Comparison of ENCODE assay signal across 9 cellular contexts in the genomic region with DNA sequence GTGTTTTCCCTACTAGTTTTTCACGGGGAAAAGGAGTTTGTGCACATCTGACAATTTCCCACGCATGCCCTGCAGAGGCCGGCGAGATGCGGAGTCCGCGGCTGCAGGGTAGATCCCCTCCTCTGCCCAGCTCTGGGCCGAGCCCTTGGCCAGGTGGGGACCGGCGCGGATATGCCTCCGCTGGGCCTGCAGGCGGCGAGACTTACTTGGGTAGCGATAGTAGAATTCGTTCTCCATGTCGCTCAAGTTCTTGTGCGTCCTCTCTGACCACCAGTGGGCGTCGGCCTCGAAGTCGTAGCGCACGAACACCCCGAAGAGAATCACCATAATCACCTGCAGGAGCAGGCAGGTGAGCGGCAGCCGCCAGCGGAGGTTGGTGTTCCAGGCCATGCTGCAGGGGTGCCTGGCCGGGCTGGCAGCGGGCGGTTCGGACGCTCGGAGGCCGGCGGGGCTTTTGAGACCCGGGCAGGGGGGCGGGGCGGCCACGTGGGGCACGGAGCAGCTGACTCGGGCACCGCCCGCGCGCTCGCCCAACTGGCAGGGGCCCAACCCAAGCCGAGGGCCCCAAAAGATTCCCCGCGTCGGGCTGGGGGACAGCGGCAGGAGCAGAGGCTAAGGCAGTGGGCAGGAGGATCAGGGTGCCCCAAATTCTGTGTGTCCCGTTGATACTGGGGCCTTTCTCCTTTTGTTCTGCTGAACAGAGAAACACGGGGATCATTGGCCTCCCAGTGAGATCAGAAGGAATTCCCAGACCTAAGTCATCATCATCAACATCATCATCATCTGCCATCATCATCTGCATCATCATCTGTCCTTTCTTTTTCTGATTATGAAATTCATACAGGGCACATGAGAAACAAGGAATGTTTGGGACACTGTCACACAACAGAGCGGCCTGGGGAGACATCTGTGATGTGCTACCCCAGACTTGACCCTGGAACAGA. TPM values are rescaled to one million over a fixed set of nuclear protein-coding genes. Genes with fewer than 3 reads are reported as not detected.
DNase-seq lines count a peak whose midpoint lies in the region; ATAC-seq and TF ChIP-seq lines count a peak whose summit lies in the region.
"Had no signal": no experiment of that assay in that cellular context is flagged by ENCODE, and none has a peak within 500 bp of the region (broad histone marks: within the 10 kb centered on the region; RNA-seq: fewer than 3 reads in every experiment).

A gene (minus strand): TSS at position 429 of the 944 bp plus-strand sequence. CDS start 39 bp downstream, at position 390.

- peak; percentile 37 for DNase-seq in COLO668 (lab: John Stamatoyannopoulos, UW; ENCODE audit: unreplicated experiment)
- DNase-seq in HT-29 (ENCODE audit: low spot score): peak; percentile 40
- DNase-seq in amniotic epithelial cell (ENCODE audit: low read depth): peak; percentile 31
- peak; percentile 79 for DNase-seq in hepatocyte (ENCODE audit: low spot score)
- peak; percentile 55 for DNase-seq in sciatic nerve (ENCODE audit: low spot score)
- DNase-seq in GM19238 (ENCODE audit: insufficient read length, low spot score): no peak

- H3K9me3 ChIP-seq in hepatocyte (ENCODE audit: low read depth): no peaks in the 10 kb centered on the region

- peak within 1 kb of the TSS; percentile 81 for H2AFZ ChIP-seq in hepatocyte

- ATAC-seq in sciatic nerve: no peak
- no peak for ATAC-seq in GM19351 (IDR thresholded peaks at IDR 0.05; ENCODE audit: unreplicated experiment)
- ATAC-seq in HG02571 (IDR thresholded peaks at IDR 0.05; ENCODE audit: unreplicated experiment): no peak

- WGBS in hepatocyte (ENCODE audit: low lambda C conversion rate, missing lambda C conversion rate): 8% methylated on average over 42 of the region's 55 CpGs

- peak; percentile 56 for TF ChIP-seq CTCF in hepatocyte (IDR thresholded peaks at IDR 0.05; ENCODE audit: poor library complexity)

- H3K4me3 ChIP-seq in hepatocyte: peak within 1 kb of the TSS; percentile 30

- no peaks in the 10 kb centered on the region for H3K36me3 ChIP-seq in hepatocyte (replicated peaks; ENCODE audit: insufficient read depth, low read depth)

- H3K27ac ChIP-seq in hepatocyte: peak within 1 kb of the TSS; percentile 26

- H3K27me3 ChIP-seq in hepatocyte: peaks cover 27% of the 10 kb centered on the region

- H3K4me1 ChIP-seq in hepatocyte (ENCODE audit: insufficient read depth): peaks cover 7% of the 10 kb centered on the region

- no peaks in the 10 kb centered on the region for H4K20me1 ChIP-seq in hepatocyte (ENCODE audit: insufficient read depth, poor library complexity, severe bottlenecking)

- H3K4me2 ChIP-seq in hepatocyte: peak within 1 kb of the TSS; percentile 96

- H3K79me2 ChIP-seq in hepatocyte: no peaks in the 10 kb centered on the region

- H3K9me2 ChIP-seq in hepatocyte (replicated peaks; ENCODE audit: insufficient read depth): no peaks in the 10 kb centered on the region

- intact Hi-C loops in sciatic nerve (cut with DNase I): loop anchor here (10.0 kb wide), 1 partner anchor 62 kb away; no protein-coding TSS in a partner anchor

RNA-seq across cellular contexts. Expression of the gene that starts here (rescaled TPM):
- total RNA-seq in HT-29 (2014; rRNA removed; shearing (Covaris generic)): not detected in 2 replicates
- 1.1 and 3.1 TPM in 2 replicates for total RNA-seq in hepatocyte
- 1.7 and 4.1 TPM in 2 replicates for polyA plus RNA-seq in hepatocyte
- total RNA-seq in sciatic nerve: not detected
- total RNA-seq: HT1080 had no signal

Comparison
In these comparisons a context has a peak if more than half of its experiments do, and no peak if none do; other contexts are left out.
1. Peak in DNase-seq in HT-29; RNA of the gene not detected or under 1 TPM.
2. Peak in DNase-seq in sciatic nerve; RNA of the gene not detected or under 1 TPM.